In genomic region chr3:169218314-169218983, GRCh38 we compare ENCODE assay signal across 1 cellular context.
TF ChIP-seq lines count a peak whose summit lies in the region.

No MANE protein-coding gene starts in this region.

TF ChIP-seq in neural cell, 6 proteins besides CTCF, POLR2A, EP300 and RAD21:
- TF ChIP-seq, protein P1, sequence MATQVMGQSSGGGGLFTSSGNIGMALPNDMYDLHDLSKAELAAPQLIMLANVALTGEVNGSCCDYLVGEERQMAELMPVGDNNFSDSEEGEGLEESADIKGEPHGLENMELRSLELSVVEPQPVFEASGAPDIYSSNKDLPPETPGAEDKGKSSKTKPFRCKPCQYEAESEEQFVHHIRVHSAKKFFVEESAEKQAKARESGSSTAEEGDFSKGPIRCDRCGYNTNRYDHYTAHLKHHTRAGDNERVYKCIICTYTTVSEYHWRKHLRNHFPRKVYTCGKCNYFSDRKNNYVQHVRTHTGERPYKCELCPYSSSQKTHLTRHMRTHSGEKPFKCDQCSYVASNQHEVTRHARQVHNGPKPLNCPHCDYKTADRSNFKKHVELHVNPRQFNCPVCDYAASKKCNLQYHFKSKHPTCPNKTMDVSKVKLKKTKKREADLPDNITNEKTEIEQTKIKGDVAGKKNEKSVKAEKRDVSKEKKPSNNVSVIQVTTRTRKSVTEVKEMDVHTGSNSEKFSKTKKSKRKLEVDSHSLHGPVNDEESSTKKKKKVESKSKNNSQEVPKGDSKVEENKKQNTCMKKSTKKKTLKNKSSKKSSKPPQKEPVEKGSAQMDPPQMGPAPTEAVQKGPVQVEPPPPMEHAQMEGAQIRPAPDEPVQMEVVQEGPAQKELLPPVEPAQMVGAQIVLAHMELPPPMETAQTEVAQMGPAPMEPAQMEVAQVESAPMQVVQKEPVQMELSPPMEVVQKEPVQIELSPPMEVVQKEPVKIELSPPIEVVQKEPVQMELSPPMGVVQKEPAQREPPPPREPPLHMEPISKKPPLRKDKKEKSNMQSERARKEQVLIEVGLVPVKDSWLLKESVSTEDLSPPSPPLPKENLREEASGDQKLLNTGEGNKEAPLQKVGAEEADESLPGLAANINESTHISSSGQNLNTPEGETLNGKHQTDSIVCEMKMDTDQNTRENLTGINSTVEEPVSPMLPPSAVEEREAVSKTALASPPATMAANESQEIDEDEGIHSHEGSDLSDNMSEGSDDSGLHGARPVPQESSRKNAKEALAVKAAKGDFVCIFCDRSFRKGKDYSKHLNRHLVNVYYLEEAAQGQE (IDR thresholded peaks at IDR 0.05; ENCODE audit: borderline replicate concordance) = no peak
- TF ChIP-seq SMC3 (conservative IDR thresholded peaks at IDR 0.05; ENCODE audit: poor library complexity) (peak; percentile 62), POLR2AphosphoS5 (IDR thresholded peaks at IDR 0.05) (no peak), EZH2 (IDR thresholded peaks at IDR 0.05; ENCODE audit: borderline replicate concordance, insufficient read depth, low read length, poor library complexity, severe bottlenecking) (no peak)
TF ChIP-seq in neural cell: peak in this region for 1.
